Comparison of ENCODE assay signal across 1 cellular context in genomic region chr17:35082073-35082657, GRCh38.
TF ChIP-seq lines count a peak whose summit lies in the region.

No MANE protein-coding gene starts in this region.

TF ChIP-seq in A549, 52 proteins besides CTCF, POLR2A, EP300 and RAD21 (continued from another document):
- TF ChIP-seq REST (IDR thresholded peaks at IDR 0.05) = no peak
- TF ChIP-seq JUNB (IDR thresholded peaks at IDR 0.05) = 0 out of 2 replicates have a peak, but pooled peaks have one; percentile 11
- peak; percentile 40; the same call in 1 of the 2 replicates for TF ChIP-seq MAX (IDR thresholded peaks at IDR 0.05)
- no peak for TF ChIP-seq HMGXB4 (CRISPR knock-in tag; IDR thresholded peaks at IDR 0.05; ENCODE audit: borderline replicate concordance)
- no peak for TF ChIP-seq CBX8 (IDR thresholded peaks at IDR 0.05)
- TF ChIP-seq PBX3 (IDR thresholded peaks at IDR 0.05) = no peak
- TF ChIP-seq HOXB13 (CRISPR knock-in tag; IDR thresholded peaks at IDR 0.05; ENCODE audit: low read depth) = no peak
- TF ChIP-seq ELK1 (IDR thresholded peaks at IDR 0.05; ENCODE audit: low read depth, low read length) = no peak
- no peak for TF ChIP-seq USF2 (IDR thresholded peaks at IDR 0.05)
- TF ChIP-seq ZC3H11A (IDR thresholded peaks at IDR 0.05) = no peak
- TF ChIP-seq FOSB (CRISPR knock-in tag; IDR thresholded peaks at IDR 0.05) = no peak
- no peak; the same call in 1 of the 2 replicates for TF ChIP-seq GATA3 (IDR thresholded peaks at IDR 0.05; ENCODE audit: borderline replicate concordance)
- TF ChIP-seq BCL3 (IDR thresholded peaks at IDR 0.05) = no peak
